ENCODE assay signal across 1 cellular context in the genomic region with DNA sequence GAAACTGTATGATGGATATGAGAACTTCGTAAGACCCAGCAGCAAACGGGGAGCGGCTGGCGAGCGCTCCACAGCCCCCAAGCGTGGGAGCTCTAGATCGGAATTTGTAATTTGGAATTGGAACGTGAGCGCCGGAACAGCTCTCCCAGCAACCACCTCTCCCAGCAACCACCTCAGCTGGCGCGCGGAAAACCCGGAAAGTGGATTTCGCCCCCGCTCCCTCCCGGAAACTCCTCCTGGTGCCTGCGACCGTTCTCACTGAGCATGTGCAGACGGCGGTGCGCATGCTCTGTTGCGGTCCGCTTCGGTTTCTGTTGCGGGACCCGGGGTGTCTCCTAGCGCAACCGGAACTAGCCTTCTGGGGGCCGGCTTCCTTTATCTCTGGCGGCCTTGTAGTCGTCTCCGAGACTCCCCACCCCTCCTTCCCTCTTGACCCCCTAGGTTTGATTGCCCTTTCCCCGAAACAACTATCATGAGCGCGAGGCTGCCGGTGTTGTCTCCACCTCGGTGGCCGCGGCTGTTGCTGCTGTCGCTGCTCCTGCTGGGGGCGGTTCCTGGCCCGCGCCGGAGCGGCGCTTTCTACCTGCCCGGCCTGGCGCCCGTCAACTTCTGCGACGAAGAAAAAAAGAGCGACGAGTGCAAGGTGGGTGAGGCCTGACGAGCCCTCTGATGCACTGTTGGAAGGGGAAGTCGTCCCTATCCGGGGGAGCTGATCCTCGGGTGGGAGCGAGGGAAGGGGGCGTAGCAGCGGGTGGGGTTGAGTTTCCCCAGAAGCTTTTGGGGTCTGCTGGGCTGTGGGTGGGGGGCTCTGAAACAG.
TF ChIP-seq lines count a peak whose summit lies in the region.

A gene with protein sequence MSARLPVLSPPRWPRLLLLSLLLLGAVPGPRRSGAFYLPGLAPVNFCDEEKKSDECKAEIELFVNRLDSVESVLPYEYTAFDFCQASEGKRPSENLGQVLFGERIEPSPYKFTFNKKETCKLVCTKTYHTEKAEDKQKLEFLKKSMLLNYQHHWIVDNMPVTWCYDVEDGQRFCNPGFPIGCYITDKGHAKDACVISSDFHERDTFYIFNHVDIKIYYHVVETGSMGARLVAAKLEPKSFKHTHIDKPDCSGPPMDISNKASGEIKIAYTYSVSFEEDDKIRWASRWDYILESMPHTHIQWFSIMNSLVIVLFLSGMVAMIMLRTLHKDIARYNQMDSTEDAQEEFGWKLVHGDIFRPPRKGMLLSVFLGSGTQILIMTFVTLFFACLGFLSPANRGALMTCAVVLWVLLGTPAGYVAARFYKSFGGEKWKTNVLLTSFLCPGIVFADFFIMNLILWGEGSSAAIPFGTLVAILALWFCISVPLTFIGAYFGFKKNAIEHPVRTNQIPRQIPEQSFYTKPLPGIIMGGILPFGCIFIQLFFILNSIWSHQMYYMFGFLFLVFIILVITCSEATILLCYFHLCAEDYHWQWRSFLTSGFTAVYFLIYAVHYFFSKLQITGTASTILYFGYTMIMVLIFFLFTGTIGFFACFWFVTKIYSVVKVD (plus strand): TSS at position 338 of the 817 bp plus-strand sequence. CDS start 135 bp downstream, at position 473.

TF ChIP-seq in HepG2, 621 proteins besides CTCF, POLR2A, EP300 and RAD21 (continued from another document and continues in another):
- no peak for TF ChIP-seq TEAD2 (CRISPR knock-in tag; IDR thresholded peaks at IDR 0.05)
- TF ChIP-seq ZNF337 (CRISPR knock-in tag; IDR thresholded peaks at IDR 0.05; ENCODE audit: borderline replicate concordance, low read depth), result no peak
- peak; percentile 72; the same call in 1 of the 2 replicates for TF ChIP-seq ZNF33B (CRISPR knock-in tag; IDR thresholded peaks at IDR 0.05)
- TF ChIP-seq IKZF4 (CRISPR knock-in tag; IDR thresholded peaks at IDR 0.05; ENCODE audit: borderline replicate concordance, low read depth, not compliant biosample characterization), result peak; percentile 40
- no peak for TF ChIP-seq ZNF3 (CRISPR knock-in tag; IDR thresholded peaks at IDR 0.05)
- TF ChIP-seq ZNF850 (CRISPR knock-in tag; conservative IDR thresholded peaks at IDR 0.05), result no peak
- peak; percentile 45; the same call in 1 of the 2 replicates for TF ChIP-seq RXRB (CRISPR knock-in tag; IDR thresholded peaks at IDR 0.05; ENCODE audit: borderline replicate concordance)
- TF ChIP-seq, protein P1, sequence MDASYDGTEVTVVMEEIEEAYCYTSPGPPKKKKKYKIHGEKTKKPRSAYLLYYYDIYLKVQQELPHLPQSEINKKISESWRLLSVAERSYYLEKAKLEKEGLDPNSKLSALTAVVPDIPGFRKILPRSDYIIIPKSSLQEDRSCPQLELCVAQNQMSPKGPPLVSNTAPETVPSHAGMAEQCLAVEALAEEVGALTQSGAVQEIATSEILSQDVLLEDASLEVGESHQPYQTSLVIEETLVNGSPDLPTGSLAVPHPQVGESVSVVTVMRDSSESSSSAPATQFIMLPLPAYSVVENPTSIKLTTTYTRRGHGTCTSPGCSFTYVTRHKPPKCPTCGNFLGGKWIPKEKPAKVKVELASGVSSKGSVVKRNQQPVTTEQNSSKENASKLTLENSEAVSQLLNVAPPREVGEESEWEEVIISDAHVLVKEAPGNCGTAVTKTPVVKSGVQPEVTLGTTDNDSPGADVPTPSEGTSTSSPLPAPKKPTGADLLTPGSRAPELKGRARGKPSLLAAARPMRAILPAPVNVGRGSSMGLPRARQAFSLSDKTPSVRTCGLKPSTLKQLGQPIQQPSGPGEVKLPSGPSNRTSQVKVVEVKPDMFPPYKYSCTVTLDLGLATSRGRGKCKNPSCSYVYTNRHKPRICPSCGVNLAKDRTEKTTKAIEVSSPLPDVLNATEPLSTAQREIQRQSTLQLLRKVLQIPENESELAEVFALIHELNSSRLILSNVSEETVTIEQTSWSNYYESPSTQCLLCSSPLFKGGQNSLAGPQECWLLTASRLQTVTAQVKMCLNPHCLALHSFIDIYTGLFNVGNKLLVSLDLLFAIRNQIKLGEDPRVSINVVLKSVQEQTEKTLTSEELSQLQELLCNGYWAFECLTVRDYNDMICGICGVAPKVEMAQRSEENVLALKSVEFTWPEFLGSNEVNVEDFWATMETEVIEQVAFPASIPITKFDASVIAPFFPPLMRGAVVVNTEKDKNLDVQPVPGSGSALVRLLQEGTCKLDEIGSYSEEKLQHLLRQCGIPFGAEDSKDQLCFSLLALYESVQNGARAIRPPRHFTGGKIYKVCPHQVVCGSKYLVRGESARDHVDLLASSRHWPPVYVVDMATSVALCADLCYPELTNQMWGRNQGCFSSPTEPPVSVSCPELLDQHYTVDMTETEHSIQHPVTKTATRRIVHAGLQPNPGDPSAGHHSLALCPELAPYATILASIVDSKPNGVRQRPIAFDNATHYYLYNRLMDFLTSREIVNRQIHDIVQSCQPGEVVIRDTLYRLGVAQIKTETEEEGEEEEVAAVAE (CRISPR knock-in tag; IDR thresholded peaks at IDR 0.05; ENCODE audit: borderline replicate concordance), result peak; percentile 69; the same call in 1 of the 2 replicates
- no peak for TF ChIP-seq TRAFD1 (CRISPR knock-in tag; IDR thresholded peaks at IDR 0.05; ENCODE audit: borderline replicate concordance)
- TF ChIP-seq, protein P2, sequence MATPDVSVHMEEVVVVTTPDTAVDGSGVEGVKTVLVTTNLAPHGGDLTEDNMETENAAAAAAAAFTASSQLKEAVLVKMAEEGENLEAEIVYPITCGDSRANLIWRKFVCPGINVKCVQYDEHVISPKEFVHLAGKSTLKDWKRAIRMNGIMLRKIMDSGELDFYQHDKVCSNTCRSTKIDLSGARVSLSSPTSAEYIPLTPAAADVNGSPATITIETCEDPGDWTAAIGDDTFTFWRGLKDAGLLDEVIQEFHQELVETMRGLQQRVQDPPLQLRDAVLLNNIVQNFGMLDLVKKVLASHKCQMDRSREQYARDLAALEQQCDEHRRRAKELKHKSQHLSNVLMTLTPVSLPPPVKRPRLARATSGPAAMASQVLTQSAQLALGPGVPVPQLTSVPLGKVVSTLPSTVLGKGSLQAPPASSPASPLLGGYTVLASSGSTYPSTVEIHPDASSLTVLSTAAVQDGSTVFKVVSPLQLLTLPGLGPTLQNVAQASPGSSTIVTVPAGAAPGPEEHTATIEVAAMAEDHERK (CRISPR knock-in tag; IDR thresholded peaks at IDR 0.05; ENCODE audit: low read depth), result no peak
- TF ChIP-seq ZNF891 (CRISPR knock-in tag; IDR thresholded peaks at IDR 0.05), result peak; percentile 81
- TF ChIP-seq ZNF563 (CRISPR knock-in tag; IDR thresholded peaks at IDR 0.05), result 0 out of 2 replicates have a peak, but pooled peaks have one; percentile 50
- TF ChIP-seq RFXANK (CRISPR knock-in tag; IDR thresholded peaks at IDR 0.05), result no peak
- TF ChIP-seq HNF4G (IDR thresholded peaks at IDR 0.05; ENCODE audit: borderline replicate concordance, low read depth, low read length), result peak; percentile 37; the same call in 1 of the 2 replicates
- no peak for TF ChIP-seq HNF4G (CRISPR knock-in tag; IDR thresholded peaks at IDR 0.05; ENCODE audit: borderline replicate concordance, low read depth)
- TF ChIP-seq JUND (CRISPR knock-in tag; IDR thresholded peaks at IDR 0.05), result no peak
- TF ChIP-seq KLF9 (CRISPR knock-in tag; IDR thresholded peaks at IDR 0.05; ENCODE audit: low read depth), result 0 out of 2 replicates have a peak, but pooled peaks have one; percentile 63
- peak; percentile 60; the same call in 1 of the 2 replicates for TF ChIP-seq ZNF639 (CRISPR knock-in tag; conservative IDR thresholded peaks at IDR 0.05)
- peak; percentile 84 for TF ChIP-seq KDM5A (IDR thresholded peaks at IDR 0.05; ENCODE audit: borderline replicate concordance, low read length)
- TF ChIP-seq ETV5 (CRISPR knock-in tag; IDR thresholded peaks at IDR 0.05; ENCODE audit: borderline replicate concordance), result peak; percentile 80
- peak; percentile 81 for TF ChIP-seq SPEN (CRISPR knock-in tag; IDR thresholded peaks at IDR 0.05; ENCODE audit: low read depth)
- TF ChIP-seq ZNF652 (CRISPR knock-in tag; IDR thresholded peaks at IDR 0.05; ENCODE audit: borderline replicate concordance, low read depth), result no peak
- TF ChIP-seq PHF5A (CRISPR knock-in tag; IDR thresholded peaks at IDR 0.05; ENCODE audit: low read depth, unreplicated experiment), result peak; percentile 63
- TF ChIP-seq STAT5B (CRISPR knock-in tag; IDR thresholded peaks at IDR 0.05), result no peak
- peak; percentile 94 for TF ChIP-seq KMT2A (CRISPR knock-in tag; IDR thresholded peaks at IDR 0.05)
- TF ChIP-seq, protein P3, sequence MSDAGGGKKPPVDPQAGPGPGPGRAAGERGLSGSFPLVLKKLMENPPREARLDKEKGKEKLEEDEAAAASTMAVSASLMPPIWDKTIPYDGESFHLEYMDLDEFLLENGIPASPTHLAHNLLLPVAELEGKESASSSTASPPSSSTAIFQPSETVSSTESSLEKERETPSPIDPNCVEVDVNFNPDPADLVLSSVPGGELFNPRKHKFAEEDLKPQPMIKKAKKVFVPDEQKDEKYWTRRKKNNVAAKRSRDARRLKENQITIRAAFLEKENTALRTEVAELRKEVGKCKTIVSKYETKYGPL (CRISPR knock-in tag; IDR thresholded peaks at IDR 0.05), result no peak
- TF ChIP-seq NFKB2 (CRISPR knock-in tag; IDR thresholded peaks at IDR 0.05; ENCODE audit: borderline replicate concordance), result peak; percentile 56; the same call in 1 of the 2 replicates
- TF ChIP-seq ZNF34 (CRISPR knock-in tag; IDR thresholded peaks at IDR 0.05; ENCODE audit: borderline replicate concordance), result peak; percentile 0; the same call in 1 of the 2 replicates
- TF ChIP-seq, protein P4, sequence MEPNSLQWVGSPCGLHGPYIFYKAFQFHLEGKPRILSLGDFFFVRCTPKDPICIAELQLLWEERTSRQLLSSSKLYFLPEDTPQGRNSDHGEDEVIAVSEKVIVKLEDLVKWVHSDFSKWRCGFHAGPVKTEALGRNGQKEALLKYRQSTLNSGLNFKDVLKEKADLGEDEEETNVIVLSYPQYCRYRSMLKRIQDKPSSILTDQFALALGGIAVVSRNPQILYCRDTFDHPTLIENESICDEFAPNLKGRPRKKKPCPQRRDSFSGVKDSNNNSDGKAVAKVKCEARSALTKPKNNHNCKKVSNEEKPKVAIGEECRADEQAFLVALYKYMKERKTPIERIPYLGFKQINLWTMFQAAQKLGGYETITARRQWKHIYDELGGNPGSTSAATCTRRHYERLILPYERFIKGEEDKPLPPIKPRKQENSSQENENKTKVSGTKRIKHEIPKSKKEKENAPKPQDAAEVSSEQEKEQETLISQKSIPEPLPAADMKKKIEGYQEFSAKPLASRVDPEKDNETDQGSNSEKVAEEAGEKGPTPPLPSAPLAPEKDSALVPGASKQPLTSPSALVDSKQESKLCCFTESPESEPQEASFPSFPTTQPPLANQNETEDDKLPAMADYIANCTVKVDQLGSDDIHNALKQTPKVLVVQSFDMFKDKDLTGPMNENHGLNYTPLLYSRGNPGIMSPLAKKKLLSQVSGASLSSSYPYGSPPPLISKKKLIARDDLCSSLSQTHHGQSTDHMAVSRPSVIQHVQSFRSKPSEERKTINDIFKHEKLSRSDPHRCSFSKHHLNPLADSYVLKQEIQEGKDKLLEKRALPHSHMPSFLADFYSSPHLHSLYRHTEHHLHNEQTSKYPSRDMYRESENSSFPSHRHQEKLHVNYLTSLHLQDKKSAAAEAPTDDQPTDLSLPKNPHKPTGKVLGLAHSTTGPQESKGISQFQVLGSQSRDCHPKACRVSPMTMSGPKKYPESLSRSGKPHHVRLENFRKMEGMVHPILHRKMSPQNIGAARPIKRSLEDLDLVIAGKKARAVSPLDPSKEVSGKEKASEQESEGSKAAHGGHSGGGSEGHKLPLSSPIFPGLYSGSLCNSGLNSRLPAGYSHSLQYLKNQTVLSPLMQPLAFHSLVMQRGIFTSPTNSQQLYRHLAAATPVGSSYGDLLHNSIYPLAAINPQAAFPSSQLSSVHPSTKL (CRISPR knock-in tag; IDR thresholded peaks at IDR 0.05), result peak; percentile 61
- peak; percentile 43; the same call in 1 of the 2 replicates for TF ChIP-seq GATAD2A (CRISPR knock-in tag; IDR thresholded peaks at IDR 0.05)
- TF ChIP-seq RBAK (CRISPR knock-in tag; IDR thresholded peaks at IDR 0.05), result peak; percentile 82
